Comparison of ENCODE assay signal across 2 cellular contexts in the genomic region with DNA sequence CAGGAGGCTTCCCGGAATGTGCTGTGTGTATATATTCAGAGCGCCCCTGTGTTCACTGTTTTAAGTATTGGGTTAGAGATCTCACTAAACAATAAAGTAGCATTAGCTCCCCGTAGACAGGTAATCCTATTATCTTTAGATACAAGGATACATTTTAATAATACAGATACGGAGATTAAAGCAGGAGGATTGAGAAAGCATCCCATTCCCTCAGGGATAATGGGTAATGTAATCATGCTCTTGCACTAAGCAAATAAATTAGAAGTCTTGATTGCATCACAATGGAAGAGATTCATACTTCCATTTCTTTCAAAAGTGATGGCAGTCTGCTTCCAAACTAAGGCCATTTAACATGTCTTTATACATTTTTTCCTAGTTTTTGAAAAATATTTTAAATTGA.
A peak's percentile ranks its signal among the peaks of the same experiment; 100 is the strongest.
TF ChIP-seq lines count a peak whose summit lies in the region.

No MANE protein-coding gene starts in this region.

TF ChIP-seq in HepG2, 621 proteins besides CTCF, POLR2A, EP300 and RAD21:
- TF ChIP-seq, protein P1, sequence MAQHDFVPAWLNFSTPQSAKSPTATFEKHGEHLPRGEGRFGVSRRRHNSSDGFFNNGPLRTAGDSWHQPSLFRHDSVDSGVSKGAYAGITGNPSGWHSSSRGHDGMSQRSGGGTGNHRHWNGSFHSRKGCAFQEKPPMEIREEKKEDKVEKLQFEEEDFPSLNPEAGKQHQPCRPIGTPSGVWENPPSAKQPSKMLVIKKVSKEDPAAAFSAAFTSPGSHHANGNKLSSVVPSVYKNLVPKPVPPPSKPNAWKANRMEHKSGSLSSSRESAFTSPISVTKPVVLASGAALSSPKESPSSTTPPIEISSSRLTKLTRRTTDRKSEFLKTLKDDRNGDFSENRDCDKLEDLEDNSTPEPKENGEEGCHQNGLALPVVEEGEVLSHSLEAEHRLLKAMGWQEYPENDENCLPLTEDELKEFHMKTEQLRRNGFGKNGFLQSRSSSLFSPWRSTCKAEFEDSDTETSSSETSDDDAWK (CRISPR knock-in tag; IDR thresholded peaks at IDR 0.05): no peak
- peak; percentile 25; the same call in 1 of the 2 replicates for TF ChIP-seq CEBPB (IDR thresholded peaks at IDR 0.05; ENCODE audit: borderline replicate concordance, low read depth, low read length)

TF ChIP-seq in SK-N-SH, 30 proteins besides CTCF, POLR2A, EP300 and RAD21 (continued from another document):
- TF ChIP-seq TEAD4 (IDR thresholded peaks at IDR 0.05; ENCODE audit: borderline replicate concordance, insufficient read depth) (no peak), TCF12 (IDR thresholded peaks at IDR 0.05) (peak; percentile 5; the same call in 1 of the 2 replicates), ELF1 (IDR thresholded peaks at IDR 0.05) (no peak), SMC3 (IDR thresholded peaks at IDR 0.05; ENCODE audit: low read depth, low read length) (no peak), YY1 (IDR thresholded peaks at IDR 0.05; ENCODE audit: low read depth) (no peak), TAF1 (IDR thresholded peaks at IDR 0.05; ENCODE audit: borderline replicate concordance, low read depth, low read length) (no peak), RCOR1 (IDR thresholded peaks at IDR 0.05; ENCODE audit: low read length) (peak; percentile 87)
- TF ChIP-seq, protein P2, sequence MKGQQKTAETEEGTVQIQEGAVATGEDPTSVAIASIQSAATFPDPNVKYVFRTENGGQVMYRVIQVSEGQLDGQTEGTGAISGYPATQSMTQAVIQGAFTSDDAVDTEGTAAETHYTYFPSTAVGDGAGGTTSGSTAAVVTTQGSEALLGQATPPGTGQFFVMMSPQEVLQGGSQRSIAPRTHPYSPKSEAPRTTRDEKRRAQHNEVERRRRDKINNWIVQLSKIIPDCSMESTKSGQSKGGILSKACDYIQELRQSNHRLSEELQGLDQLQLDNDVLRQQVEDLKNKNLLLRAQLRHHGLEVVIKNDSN (IDR thresholded peaks at IDR 0.05; ENCODE audit: borderline replicate concordance, low read depth): no peak
